2 cellular contexts compared by ENCODE assay signal in genomic region chr5:69170969-69171368, GRCh38.
TF ChIP-seq lines count a peak whose summit lies in the region.

No MANE protein-coding gene starts in this region.

TF ChIP-seq in HepG2, 621 proteins besides CTCF, POLR2A, EP300 and RAD21:
- no peak for TF ChIP-seq SATB2 (CRISPR knock-in tag; IDR thresholded peaks at IDR 0.05)
- no peak for TF ChIP-seq CERS6 (CRISPR knock-in tag; IDR thresholded peaks at IDR 0.05)
- TF ChIP-seq ZNF629 (CRISPR knock-in tag; conservative IDR thresholded peaks at IDR 0.05) = no peak
- TF ChIP-seq CBX2 (IDR thresholded peaks at IDR 0.05; ENCODE audit: low read depth, low read length) = no peak
- no peak for TF ChIP-seq CBX2 (CRISPR knock-in tag; IDR thresholded peaks at IDR 0.05; ENCODE audit: low read depth)
- TF ChIP-seq TP53 (CRISPR knock-in tag; conservative IDR thresholded peaks at IDR 0.05) = no peak
- TF ChIP-seq MAFF (IDR thresholded peaks at IDR 0.05; ENCODE audit: low read depth, low read length) = peak; percentile 85
- no peak for TF ChIP-seq ARID5B (CRISPR knock-in tag; IDR thresholded peaks at IDR 0.05)
- no peak for TF ChIP-seq ZNF614 (CRISPR knock-in tag; IDR thresholded peaks at IDR 0.05; ENCODE audit: borderline replicate concordance)
- no peak for TF ChIP-seq ZNF639 (CRISPR knock-in tag; conservative IDR thresholded peaks at IDR 0.05)
- TF ChIP-seq ZNF414 (CRISPR knock-in tag; IDR thresholded peaks at IDR 0.05) = no peak
- no peak for TF ChIP-seq JUNB (CRISPR knock-in tag; IDR thresholded peaks at IDR 0.05; ENCODE audit: borderline replicate concordance)
- TF ChIP-seq ZMAT5 (CRISPR knock-in tag; IDR thresholded peaks at IDR 0.05; ENCODE audit: borderline replicate concordance, low read depth) = no peak
- TF ChIP-seq ZNF563 (CRISPR knock-in tag; IDR thresholded peaks at IDR 0.05) = no peak
- no peak for TF ChIP-seq DMTF1 (CRISPR knock-in tag; IDR thresholded peaks at IDR 0.05)
- TF ChIP-seq ZNF44 (CRISPR knock-in tag; IDR thresholded peaks at IDR 0.05) = no peak
- peak; percentile 87 to 93 for TF ChIP-seq MAFK (conservative IDR thresholded peaks at IDR 0.05 in 1 of 2, IDR thresholded peaks at IDR 0.05 in 1 of 2; ENCODE audit: low read length in 2 of 2)
- TF ChIP-seq NRL (CRISPR knock-in tag; IDR thresholded peaks at IDR 0.05; ENCODE audit: borderline replicate concordance) = no peak
TF ChIP-seq in HepG2: peak in this region for 2.

TF ChIP-seq in K562, 482 proteins besides CTCF, POLR2A, EP300 and RAD21:
- TF ChIP-seq C11orf30 (IDR thresholded peaks at IDR 0.05; ENCODE audit: low read depth) (peak; percentile 80), MAFK (IDR thresholded peaks at IDR 0.05; ENCODE audit: low read length) (peak; percentile 69; the same call in 1 of the 2 replicates), MAFG (tag; conservative IDR thresholded peaks at IDR 0.05) (peak; percentile 75), NFRKB (IDR thresholded peaks at IDR 0.05; ENCODE audit: low read depth) (no peak), ZNF324 (CRISPR knock-in tag; IDR thresholded peaks at IDR 0.05) (no peak), RBFOX2 (IDR thresholded peaks at IDR 0.05; ENCODE audit: low read depth, low read length) (0 out of 2 replicates have a peak, but pooled peaks have one; percentile 23), TAF9B (IDR thresholded peaks at IDR 0.05; ENCODE audit: partially characterized antibody) (no peak), MAFF (IDR thresholded peaks at IDR 0.05; ENCODE audit: low read length) (peak; percentile 71), ZNF316 (IDR thresholded peaks at IDR 0.05) (peak; percentile 90)
TF ChIP-seq in K562: peak in this region for 6.
